In genomic region chr5:13987843-13988464, GRCh38 we compare ENCODE assay signal across 8 cellular contexts. TPM values are rescaled to one million over a fixed set of nuclear protein-coding genes. Genes with fewer than 3 reads are reported as not detected.
DNase-seq lines count a peak whose midpoint lies in the region; ATAC-seq, FAIRE-seq and TF ChIP-seq lines count a peak whose summit lies in the region.

No MANE protein-coding gene starts in this region.

- H3K27me3 ChIP-seq in adipocyte (replicated peaks; ENCODE audit: control insufficient read depth, insufficient read depth, low read length) (no peaks in the 10 kb centered on the region), hepatocyte (peaks cover 9% of the 10 kb centered on the region), spleen (replicated peaks in 1 of 7) (peaks cover 0 to 14% (median 0%) of the 10 kb centered on the region in 7 donors)

- H3K9me2 ChIP-seq in hepatocyte (replicated peaks; ENCODE audit: insufficient read depth), result no peaks in the 10 kb centered on the region

- no peak overlapping the region for H2AFZ ChIP-seq in hepatocyte

- no peak for TF ChIP-seq POLR2A in GM12892 (IDR thresholded peaks at IDR 0.05; ENCODE audit: low read depth, low read length)
- no peak for TF ChIP-seq POLR2A in spleen (IDR thresholded peaks at IDR 0.05)

- H3K27ac ChIP-seq in hepatocyte (no peak overlapping the region), spleen (no peak overlapping the region)

- intact Hi-C loops in spleen (cut with DNase I; ENCODE audit: low total_unique reads), result loop anchor here (10.0 kb wide), 2 partner anchors 117 to 287 kb away; no protein-coding TSS in a partner anchor

- TF ChIP-seq CTCF in hepatocyte (IDR thresholded peaks at IDR 0.05; ENCODE audit: poor library complexity) (peak; percentile 96), spleen (IDR thresholded peaks at IDR 0.05 in 8 of 11, conservative IDR thresholded peaks at IDR 0.05 in 3 of 11) (peak; percentile 47 to 78 (median 70))

- ATAC-seq in HG03280 (IDR thresholded peaks at IDR 0.05; ENCODE audit: unreplicated experiment), result peak; percentile 68
- ATAC-seq in activated CD4-positive, CD25-positive, alpha-beta regulatory T cell treated with anti-CD3 and anti-CD28 coated beads, Interleukin-2, amount 50 U/mL, for 24 hours, result no peak

- H3K4me1 ChIP-seq in adipocyte (ENCODE audit: control insufficient read depth, insufficient read depth, low read length) (peaks cover 12% of the 10 kb centered on the region), hepatocyte (ENCODE audit: insufficient read depth) (no peaks in the 10 kb centered on the region), spleen (peaks cover 0 to 5% (median 4%) of the 10 kb centered on the region in 6 donors)

- no peaks in the 10 kb centered on the region for H3K79me2 ChIP-seq in hepatocyte

- no peak overlapping the region for H3K4me2 ChIP-seq in hepatocyte

- FAIRE-seq in GM12892 (lab: Jason Lieb, UNC), result peak; percentile 76

- peak; percentile 1 to 8 for DNase-seq in AML-193 (lab: John Stamatoyannopoulos, UW)
- DNase-seq in GM12892 (ENCODE audit: insufficient read length), result peak; percentile 23
- DNase-seq in NCI-H446 (lab: John Stamatoyannopoulos, UW), result peak; percentile 48 to 85
- DNase-seq in adipocyte (ENCODE audit: low read depth), result peak; percentile 87
- peak; percentile 67 for DNase-seq in hepatocyte (ENCODE audit: low spot score)
- no peak for DNase-seq in spleen

- H3K9me3 ChIP-seq in adipocyte (ENCODE audit: control insufficient read depth, low read length), result no peaks in the 10 kb centered on the region
- no peaks in the 10 kb centered on the region for H3K9me3 ChIP-seq in hepatocyte (ENCODE audit: low read depth)
- no peaks in the 10 kb centered on the region for H3K9me3 ChIP-seq in spleen

- H3K4me3 ChIP-seq in adipocyte (ENCODE audit: low read length), result no peak overlapping the region
- H3K4me3 ChIP-seq in hepatocyte, result no peak overlapping the region
- H3K4me3 ChIP-seq in spleen, result no peak overlapping the region

- WGBS in hepatocyte (ENCODE audit: low lambda C conversion rate, missing lambda C conversion rate), result 19% methylated on average over 7 of the region's 7 CpGs
- 17 to 20% (median 18%) methylated on average over 7 of the region's 7 CpGs for WGBS in spleen, 5 donors

- H4K20me1 ChIP-seq in hepatocyte (ENCODE audit: insufficient read depth, poor library complexity, severe bottlenecking), result no peaks in the 10 kb centered on the region

- peak overlapping the region; percentile 63 for H3K9ac ChIP-seq in adipocyte (ENCODE audit: low read length)

- H3K36me3 ChIP-seq in adipocyte (ENCODE audit: control insufficient read depth, insufficient read depth, low read length, severe bottlenecking), result no peaks in the 10 kb centered on the region
- H3K36me3 ChIP-seq in hepatocyte (replicated peaks; ENCODE audit: insufficient read depth, low read depth), result no peaks in the 10 kb centered on the region
- no peaks in the 10 kb centered on the region for H3K36me3 ChIP-seq in spleen

RNA-seq across cellular contexts. Expression of gene DNAH5, which starts 43.5 kb away (rescaled TPM):
- polyA plus RNA-seq in GM12892 (2012; ENCODE audit: missing spikeins), result not detected
- total RNA-seq in hepatocyte, result 0.40 and 0.72 TPM in 2 replicates
- polyA plus RNA-seq in hepatocyte, result 0.17 and 0.64 TPM in 2 replicates
- total RNA-seq in spleen, result 1 to 10 TPM in 1 of 7 donors, under 1 TPM in 6; 0.14 to 1.5 (median 0.34) TPM
- polyA plus RNA-seq in spleen, result under 1 TPM; 0.02 to 0.03 (median 0.02) TPM
